Comparison of ENCODE assay signal across 8 cellular contexts in genomic region chr10:99709480-99710229, GRCh38. TPM values are rescaled to one million over a fixed set of nuclear protein-coding genes. Genes with fewer than 3 reads are reported as not detected.
DNase-seq lines count a peak whose midpoint lies in the region; ATAC-seq and TF ChIP-seq lines count a peak whose summit lies in the region.

No MANE protein-coding gene starts in this region.

- no peak for DNase-seq in activated T-cell treated with anti-CD3 and anti-CD28 coated beads, Interleukin-2, amount 50 U/mL, for 24 hours
- DNase-seq in activated T-cell treated with anti-CD3 and anti-CD28 coated beads for 4 hours, result no peak
- DNase-seq in colonic mucosa, result no peak
- peak; percentile 55 for DNase-seq in stromal cell of bone marrow (ENCODE audit: low read depth)
- no peak for DNase-seq in NCI-H1930 (lab: John Stamatoyannopoulos, UW)
- DNase-seq in stimulated activated CD4-positive, alpha-beta T cell treated with anti-CD3 and anti-CD28 coated beads, Interleukin-12 subunit alpha, Interleukin-12 subunit beta, amount 100 ng/mL, for 4 hours, result no peak
- DNase-seq in T-helper 9 cell, result no peak

- H3K9ac ChIP-seq in colonic mucosa (ENCODE audit: low read depth in 2 of 2, low read length in 2 of 2), result no peak overlapping the region

- no peak for TF ChIP-seq CTCF in colonic mucosa (IDR thresholded peaks at IDR 0.05)

- ATAC-seq in HG03196 (IDR thresholded peaks at IDR 0.05; ENCODE audit: unreplicated experiment), result peak; percentile 72

- no peaks in the 10 kb centered on the region for H3K4me1 ChIP-seq in colonic mucosa

- intact Hi-C loops in colonic mucosa (cut with DNase I), result no loop called here

- peak overlapping the region; percentile 8 for H3K27ac ChIP-seq in colonic mucosa

- H3K9me3 ChIP-seq in colonic mucosa, result no peaks in the 10 kb centered on the region

- peak overlapping the region; percentile 94 for H3K27ac Mint-ChIP-seq in activated T-cell treated with anti-CD3 and anti-CD28 coated beads, Interleukin-2, amount 50 U/mL, for 24 hours

- peaks cover 20% of the 10 kb centered on the region for H3K4me1 Mint-ChIP-seq in activated T-cell treated with anti-CD3 and anti-CD28 coated beads, Interleukin-2, amount 50 U/mL, for 24 hours (ENCODE audit: low read depth)

- peaks cover 91% of the 10 kb centered on the region for H3K36me3 Mint-ChIP-seq in activated T-cell treated with anti-CD3 and anti-CD28 coated beads, Interleukin-2, amount 50 U/mL, for 24 hours (ENCODE audit: low read depth)

- peaks cover 7% of the 10 kb centered on the region for H3K36me3 ChIP-seq in colonic mucosa

- H3K9me3 Mint-ChIP-seq in activated T-cell treated with anti-CD3 and anti-CD28 coated beads, Interleukin-2, amount 50 U/mL, for 24 hours, result no peaks in the 10 kb centered on the region

- H3K27me3 Mint-ChIP-seq in activated T-cell treated with anti-CD3 and anti-CD28 coated beads, Interleukin-2, amount 50 U/mL, for 24 hours, result no peaks in the 10 kb centered on the region

- no peak overlapping the region for H3K4me3 ChIP-seq in colonic mucosa

- no peaks in the 10 kb centered on the region for H3K27me3 ChIP-seq in colonic mucosa

- H3K4me3 Mint-ChIP-seq in activated T-cell treated with anti-CD3 and anti-CD28 coated beads, Interleukin-2, amount 50 U/mL, for 24 hours, result no peak overlapping the region

RNA-seq across cellular contexts. Expression of gene COX15, which starts 22.3 kb away (rescaled TPM):
- total RNA-seq in colonic mucosa, result 10 to 100 TPM; 48.1 to 50.1 TPM

RNA-seq across cellular contexts. Expression of gene CUTC, which starts 22.4 kb away (rescaled TPM):
- total RNA-seq in colonic mucosa, result 10 to 100 TPM; 11.2 to 15.6 TPM

RNA-seq across cellular contexts. Expression of gene ENTPD7, which starts 50.3 kb away (rescaled TPM):
- 10 to 100 TPM; 22.6 to 23.9 TPM for total RNA-seq in colonic mucosa
